11 cellular contexts compared by ENCODE assay signal in genomic region chr10:46524471-46525176, GRCh38. TPM values are rescaled to one million over a fixed set of nuclear protein-coding genes. Genes with fewer than 3 reads are reported as not detected.
A peak's percentile ranks its signal among the peaks of the same experiment; 100 is the strongest.
DNase-seq lines count a peak whose midpoint lies in the region; ATAC-seq, FAIRE-seq and TF ChIP-seq lines count a peak whose summit lies in the region.
"Had no signal": no experiment of that assay in that cellular context is flagged by ENCODE, and none has a peak within 500 bp of the region (broad histone marks: within the 10 kb centered on the region; RNA-seq: fewer than 3 reads in every experiment).

No MANE protein-coding gene starts in this region.

- no peak overlapping the region for H3K27ac Mint-ChIP-seq in astrocyte (ENCODE audit: unreplicated experiment)
- H3K27ac Mint-ChIP-seq: CD4-positive, alpha-beta T cell; memory B cell had no signal

- H3K9me3 Mint-ChIP-seq in astrocyte (ENCODE audit: unreplicated experiment), result no peaks in the 10 kb centered on the region
- H3K9me3 Mint-ChIP-seq: CD4-positive, alpha-beta T cell; memory B cell had no signal

- H2AFZ ChIP-seq in astrocyte (ENCODE audit: low read depth, low read length), result peak overlapping the region; percentile 47

- no peak overlapping the region for H3K27ac ChIP-seq in right atrium auricular region
- H3K27ac ChIP-seq in astrocyte (ENCODE audit: low read depth, low read length), result peak overlapping the region; percentile 81
- H3K27ac ChIP-seq: coronary artery had no signal

- no peaks in the 10 kb centered on the region for H3K4me1 Mint-ChIP-seq in astrocyte (ENCODE audit: low read depth, unreplicated experiment)
- H3K4me1 Mint-ChIP-seq: memory B cell had no signal

- TF ChIP-seq CTCF in right atrium auricular region (IDR thresholded peaks at IDR 0.05) (no peak), astrocyte (IDR thresholded peaks at IDR 0.05; ENCODE audit: insufficient read depth, low read depth, low read length) (no peak)

- H3K9me3 ChIP-seq in right atrium auricular region, result no peaks in the 10 kb centered on the region
- peaks cover 5% of the 10 kb centered on the region for H3K9me3 ChIP-seq in astrocyte (ENCODE audit: insufficient read depth, low read depth, low read length)

- H3K4me3 Mint-ChIP-seq in astrocyte (ENCODE audit: unreplicated experiment), result no peak overlapping the region
- H3K4me3 Mint-ChIP-seq: CD4-positive, alpha-beta T cell; memory B cell had no signal

- no peaks in the 10 kb centered on the region for H3K79me2 ChIP-seq in astrocyte (ENCODE audit: insufficient read depth, low read length)

- H3K27me3 ChIP-seq in right atrium auricular region, result no peaks in the 10 kb centered on the region
- H3K27me3 ChIP-seq in astrocyte (ENCODE audit: insufficient read depth, low read length), result no peaks in the 10 kb centered on the region

- no peak for FAIRE-seq in astrocyte (lab: Jason Lieb, UNC)
- no peak for FAIRE-seq in urothelium cell line (lab: Jason Lieb, UNC)
- no peak for FAIRE-seq in frontal cortex (lab: Jason Lieb, UNC)

- peak overlapping the region; percentile 54 for H3K4me2 ChIP-seq in astrocyte (ENCODE audit: low read length)

- H3K4me1 ChIP-seq in right atrium auricular region (peaks cover 0 to 7% of the 10 kb centered on the region in 2 donors), astrocyte (ENCODE audit: insufficient read depth, low read length) (peaks cover 35% of the 10 kb centered on the region)

- no peaks in the 10 kb centered on the region for H3K36me3 Mint-ChIP-seq in astrocyte (ENCODE audit: low read depth, unreplicated experiment)
- H3K36me3 Mint-ChIP-seq: memory B cell had no signal

- DNase-seq in Right ventricle myocardium superior (peak; percentile 42), right atrium auricular region (ENCODE audit: low spot score) (no peak), astrocyte (ENCODE audit: low read depth) (peak; percentile 64), kidney glomerular epithelial cell (lab: John Stamatoyannopoulos, UW) (peak; percentile 68), urothelium cell line (ENCODE audit: low spot score) (peak; percentile 80), frontal cortex (ENCODE audit: low spot score in 2 of 2) (no peak)

- H3K9ac ChIP-seq in astrocyte (ENCODE audit: low read length), result peak overlapping the region; percentile 40

- intact Hi-C loops in Right ventricle myocardium superior (cut with DNase I), result no loop called here

- no peaks in the 10 kb centered on the region for H3K36me3 ChIP-seq in right atrium auricular region
- H3K36me3 ChIP-seq in astrocyte (ENCODE audit: insufficient read depth, low read length), result no peaks in the 10 kb centered on the region

- peak; percentile 14 for ATAC-seq in Right ventricle myocardium superior (ENCODE audit: poor library complexity)
- ATAC-seq in HG03135 (IDR thresholded peaks at IDR 0.05; ENCODE audit: unreplicated experiment), result no peak
- no peak for ATAC-seq in GM21515 (IDR thresholded peaks at IDR 0.05; ENCODE audit: unreplicated experiment)

- no peaks in the 10 kb centered on the region for H4K20me1 ChIP-seq in astrocyte (ENCODE audit: insufficient read depth, low read length)

- no peaks in the 10 kb centered on the region for H3K27me3 Mint-ChIP-seq in astrocyte (ENCODE audit: low read depth, unreplicated experiment)
- H3K27me3 Mint-ChIP-seq: CD4-positive, alpha-beta T cell; memory B cell had no signal

- H3K4me3 ChIP-seq in right atrium auricular region, result no peak overlapping the region
- H3K4me3 ChIP-seq in astrocyte (ENCODE audit: insufficient read depth, low read depth, low read length), result no peak overlapping the region
- H3K4me3 ChIP-seq: coronary artery had no signal

RNA-seq across cellular contexts. Expression of gene GPRIN2, which starts 31.8 kb away (rescaled TPM):
- total RNA-seq in Right ventricle myocardium superior (not detected), right atrium auricular region (under 1 TPM; 0.26 to 0.67 TPM), astrocyte (2.2 and 3.0 TPM in 2 replicates), frontal cortex (18.8 TPM)
- total RNA-seq: CD4-positive, alpha-beta T cell had no signal

RNA-seq across cellular contexts. Expression of gene SYT15, which starts 54.3 kb away (rescaled TPM):
- total RNA-seq in Right ventricle myocardium superior (2.7 TPM), right atrium auricular region (1 to 10 TPM; 1.5 to 2.7 TPM), astrocyte (1.2 and 1.4 TPM in 2 replicates), frontal cortex (0.82 TPM)

RNA-seq across cellular contexts. Expression of gene NPY4R, which starts 58.9 kb away (rescaled TPM):
- total RNA-seq in Right ventricle myocardium superior, result not detected
- not detected for total RNA-seq in right atrium auricular region
- 0.48 and 0.53 TPM in 2 replicates for total RNA-seq in astrocyte
- total RNA-seq in frontal cortex, result not detected
- total RNA-seq: CD4-positive, alpha-beta T cell had no signal

Comparison
In these comparisons a context has a peak if more than half of its experiments do, and no peak if none do; other contexts are left out.
1. DNase-seq: peak in Right ventricle myocardium superior (single experiment), astrocyte (single experiment), kidney glomerular epithelial cell (single experiment) and urothelium cell line (single experiment); none in right atrium auricular region (single experiment) and frontal cortex (0 of 2).